Comparison of ENCODE assay signal across 12 cellular contexts in the genomic region with DNA sequence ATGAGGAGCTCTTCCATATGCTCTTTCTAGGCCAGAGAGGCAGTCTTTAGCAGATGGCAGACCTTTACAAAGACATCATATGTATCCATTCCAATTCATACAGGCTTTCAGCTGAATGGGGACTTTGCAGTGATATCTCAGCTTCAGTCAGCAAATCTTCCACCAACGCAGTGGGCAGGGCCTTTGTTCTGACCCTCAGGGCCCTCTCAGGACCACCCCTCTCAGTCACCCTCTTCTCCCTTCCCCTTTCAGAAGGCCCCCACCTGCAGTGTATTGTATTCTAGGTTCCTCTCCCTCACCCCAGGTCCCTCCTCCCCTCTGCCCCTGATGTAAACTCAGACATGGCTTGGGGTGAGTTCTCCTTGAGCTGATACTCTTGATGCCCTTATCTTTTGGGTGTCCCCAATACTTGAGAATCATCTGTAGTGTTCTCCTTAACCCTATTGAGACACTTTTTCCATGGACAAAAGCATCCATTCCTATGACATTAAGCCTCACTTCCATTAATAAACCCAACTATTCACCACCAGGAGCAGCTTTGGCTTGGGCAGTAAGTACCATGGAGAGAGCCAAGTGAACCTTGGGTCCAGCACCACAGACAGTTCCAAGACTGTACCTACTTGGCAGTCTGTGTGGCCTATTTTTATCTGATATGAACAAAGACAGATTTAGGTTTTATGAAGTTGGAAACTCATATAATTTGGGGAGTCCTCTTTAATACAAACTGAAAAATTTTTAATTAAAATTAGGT.
DNase-seq lines count a peak whose midpoint lies in the region; ATAC-seq, FAIRE-seq and TF ChIP-seq lines count a peak whose summit lies in the region.
"Had no signal": no experiment of that assay in that cellular context is flagged by ENCODE, and none has a peak within 500 bp of the region (broad histone marks: within the 10 kb centered on the region; RNA-seq: fewer than 3 reads in every experiment).

No MANE protein-coding gene starts in this region.

- H3K27ac ChIP-seq in endothelial cell of umbilical vein (ENCODE audit: insufficient read depth, low read depth, low read length) = no peak overlapping the region

- H3K4me3 ChIP-seq in endothelial cell of umbilical vein (replicated peaks in 1 of 3; ENCODE audit: insufficient read depth in 1 of 3, low read depth in 1 of 3, low read length in 3 of 3) = no peak overlapping the region

- peaks cover 0 to 11% of the 10 kb centered on the region in 2 experiments for H3K27me3 ChIP-seq in endothelial cell of umbilical vein (ENCODE audit: control insufficient read depth in 2 of 2, insufficient read depth in 2 of 2, low read length in 2 of 2)

- POLR2A ChIA-PET in endothelial cell of umbilical vein (lab: Charles Lee) = no interaction called here

- CTCF ChIA-PET in endothelial cell of umbilical vein (lab: Charles Lee) = interaction anchor here (1.2 to 2.4 kb wide), 4 partner anchors 8 to 130 kb away, joined by 5 to 26 read pairs (median 6); no protein-coding TSS in a partner anchor

- no peaks in the 10 kb centered on the region for H3K36me3 ChIP-seq in endothelial cell of umbilical vein (ENCODE audit: control insufficient read depth in 2 of 2, extremely low read depth in 1 of 2, insufficient read depth in 2 of 2, low read length in 2 of 2)

- no peaks in the 10 kb centered on the region for H3K4me1 ChIP-seq in endothelial cell of umbilical vein (ENCODE audit: control insufficient read depth, extremely low read depth, insufficient read depth, low read length)

- no peaks in the 10 kb centered on the region for H3K36me3 Mint-ChIP-seq in neural crest cell (ENCODE audit: low read depth)
- H3K36me3 Mint-ChIP-seq: IgD-negative memory B cell had no signal

- peak; percentile 3 for DNase-seq in HCEC 1CT
- DNase-seq in OCI-M1 (lab: John Stamatoyannopoulos, UW) = peak; percentile 32
- peak; percentile 49 for DNase-seq in endothelial cell of umbilical vein (ENCODE audit: low read depth, low spot score)
- peak; percentile 28 for DNase-seq in neural crest cell (ENCODE audit: low read depth, low spot score)
- DNase-seq in DMS79 (lab: John Stamatoyannopoulos, UW) = no peak
- DNase-seq: retina; stimulated activated naive CD8-positive, alpha-beta T cell treated with anti-CD3 and anti-CD28 coated beads, Interleukin-15, amount 100 ng/mL, for 72 hours had no signal

- no peak overlapping the region for H3K4me2 ChIP-seq in endothelial cell of umbilical vein (ENCODE audit: insufficient read depth, low read length)

- ATAC-seq in GM18907 (IDR thresholded peaks at IDR 0.05; ENCODE audit: unreplicated experiment) (no peak), GM18520 (IDR thresholded peaks at IDR 0.05; ENCODE audit: unreplicated experiment) (no peak), HG03135 (IDR thresholded peaks at IDR 0.05; ENCODE audit: unreplicated experiment) (no peak)
- ATAC-seq: stimulated activated naive CD8-positive, alpha-beta T cell treated with anti-CD3 and anti-CD28 coated beads, Interleukin-15, amount 100 ng/mL, for 72 hours had no signal

- no peaks in the 10 kb centered on the region for H3K9me3 Mint-ChIP-seq in neural crest cell
- H3K9me3 Mint-ChIP-seq: activated T-helper 2 cell treated with anti-CD3 and anti-CD28 coated beads, Interferon-gamma antibody, Interleukin-2, Interleukin-4, amounts not matched to agents 10 μg/mL and 5 μg/mL and 100 μg/mL, durations not matched to agents 14 hours and 24 hours and 36 hours; stimulated activated naive CD8-positive, alpha-beta T cell treated with anti-CD3 and anti-CD28 coated beads, Interleukin-15, amount 100 ng/mL, for 72 hours had no signal

- intact Hi-C loops in endothelial cell of umbilical vein (cut with micrococcal nuclease) = no loop called here

- no peaks in the 10 kb centered on the region for H3K9me1 ChIP-seq in endothelial cell of umbilical vein (replicated peaks; ENCODE audit: control insufficient read depth, extremely low read depth, insufficient read depth, low read length)

- H2AFZ ChIP-seq in endothelial cell of umbilical vein (ENCODE audit: low read depth, low read length) = no peak overlapping the region

- H3K79me2 ChIP-seq in endothelial cell of umbilical vein (ENCODE audit: control insufficient read depth, insufficient read depth, low read length) = no peaks in the 10 kb centered on the region

- no peaks in the 10 kb centered on the region for H3K9me3 ChIP-seq in endothelial cell of umbilical vein (replicated peaks; ENCODE audit: control insufficient read depth, insufficient read depth, low read length)

- no peak overlapping the region for H3K9ac ChIP-seq in endothelial cell of umbilical vein (replicated peaks; ENCODE audit: extremely low read depth, insufficient read depth, low read length)

- no peak overlapping the region for H3K4me3 Mint-ChIP-seq in neural crest cell
- H3K4me3 Mint-ChIP-seq: IgD-negative memory B cell; stimulated activated naive CD8-positive, alpha-beta T cell treated with anti-CD3 and anti-CD28 coated beads, Interleukin-15, amount 100 ng/mL, for 72 hours had no signal

- H3K27me3 Mint-ChIP-seq in neural crest cell (ENCODE audit: low read depth) = peaks cover 46% of the 10 kb centered on the region

- H3K27ac Mint-ChIP-seq in neural crest cell (ENCODE audit: unreplicated experiment) = no peak overlapping the region
- H3K27ac Mint-ChIP-seq: activated T-helper 2 cell treated with anti-CD3 and anti-CD28 coated beads, Interferon-gamma antibody, Interleukin-2, Interleukin-4, amounts not matched to agents 10 μg/mL and 5 μg/mL and 100 μg/mL, durations not matched to agents 14 hours and 24 hours and 36 hours; IgD-negative memory B cell; stimulated activated naive CD8-positive, alpha-beta T cell treated with anti-CD3 and anti-CD28 coated beads, Interleukin-15, amount 100 ng/mL, for 72 hours had no signal

- no TSS peak for BruUV-seq in endothelial cell of umbilical vein (replicated peaks; lab: Mats Ljungman, UMichigan)

- H4K20me1 ChIP-seq in endothelial cell of umbilical vein (replicated peaks; ENCODE audit: control insufficient read depth, extremely low read depth, insufficient read depth, low read length) = no peaks in the 10 kb centered on the region

- FAIRE-seq in endothelial cell of umbilical vein (lab: Jason Lieb, UNC) = peak; percentile 18

- dilution Hi-C loops in endothelial cell of umbilical vein (cut with MboI; ENCODE audit: extremely low pct_ligation_motif_present, low sequenced_read_pairs) = no loop called here

- no peaks in the 10 kb centered on the region for H3K4me1 Mint-ChIP-seq in neural crest cell
- H3K4me1 Mint-ChIP-seq: IgD-negative memory B cell; stimulated activated naive CD8-positive, alpha-beta T cell treated with anti-CD3 and anti-CD28 coated beads, Interleukin-15, amount 100 ng/mL, for 72 hours had no signal

- no peak for TF ChIP-seq POLR2A in endothelial cell of umbilical vein (IDR thresholded peaks at IDR 0.05; ENCODE audit: low read depth, low read length)

- TF ChIP-seq CTCF in endothelial cell of umbilical vein (IDR thresholded peaks at IDR 0.05; ENCODE audit: extremely low read depth in 1 of 2, insufficient read depth in 1 of 2, low read depth in 1 of 2, low read length in 2 of 2) (no peak), neural crest cell (conservative IDR thresholded peaks at IDR 0.05) (no peak)

TF ChIP-seq in endothelial cell of umbilical vein, 7 proteins besides CTCF, POLR2A, EP300 and RAD21:
- TF ChIP-seq EZH2 (IDR thresholded peaks at IDR 0.05; ENCODE audit: borderline replicate concordance, low read depth, low read length, severe bottlenecking) (no peak), GATA2 (IDR thresholded peaks at IDR 0.05; ENCODE audit: insufficient read depth, insufficient read length, low read depth, low read length) (no peak), JUN (IDR thresholded peaks at IDR 0.05; ENCODE audit: borderline replicate concordance, insufficient read depth, insufficient read length, low read depth) (no peak), MYC (IDR thresholded peaks at IDR 0.05; ENCODE audit: low read depth, low read length) (no peak), FOS (IDR thresholded peaks at IDR 0.05; ENCODE audit: borderline replicate concordance, insufficient read depth, low read length) (no peak), POLR2AphosphoS5 (IDR thresholded peaks at IDR 0.05; ENCODE audit: insufficient read depth, low read depth, low read length) (no peak)
- TF ChIP-seq, protein P1, sequence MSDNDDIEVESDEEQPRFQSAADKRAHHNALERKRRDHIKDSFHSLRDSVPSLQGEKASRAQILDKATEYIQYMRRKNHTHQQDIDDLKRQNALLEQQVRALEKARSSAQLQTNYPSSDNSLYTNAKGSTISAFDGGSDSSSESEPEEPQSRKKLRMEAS (IDR thresholded peaks at IDR 0.05; ENCODE audit: insufficient read depth, insufficient read length) = no peak
